8 cellular contexts compared by ENCODE assay signal in genomic region chr16:48123104-48123788, GRCh38. TPM values are rescaled to one million over a fixed set of nuclear protein-coding genes. Genes with fewer than 3 reads are reported as not detected.
DNase-seq lines count a peak whose midpoint lies in the region; ATAC-seq and TF ChIP-seq lines count a peak whose summit lies in the region.

No MANE protein-coding gene starts in this region.

- no peak overlapping the region for H3K27ac Mint-ChIP-seq in CD4-positive, alpha-beta memory T cell

- H3K9me3 ChIP-seq in CD4-positive, alpha-beta memory T cell (ENCODE audit: control insufficient read depth in 1 of 2, low read length in 2 of 2) = no peaks in the 10 kb centered on the region
- H3K9me3 ChIP-seq in gastrocnemius medialis = no peaks in the 10 kb centered on the region

- no peak for TF ChIP-seq CTCF in GM12865 (IDR thresholded peaks at IDR 0.05; ENCODE audit: insufficient read depth, low read depth, low read length, missing control alignments)
- TF ChIP-seq CTCF in kidney epithelial cell (IDR thresholded peaks at IDR 0.05; ENCODE audit: insufficient read depth, low read length, poor library complexity, severe bottlenecking) = no peak
- TF ChIP-seq CTCF in gastrocnemius medialis (IDR thresholded peaks at IDR 0.05 in 4 of 5, conservative IDR thresholded peaks at IDR 0.05 in 1 of 5) = no peak

- TF ChIP-seq POLR2A in gastrocnemius medialis (IDR thresholded peaks at IDR 0.05) = no peak

- H3K4me3 ChIP-seq in GM12865 (ENCODE audit: low read depth, low read length) (no peak overlapping the region), kidney epithelial cell (ENCODE audit: low read depth, low read length) (no peak overlapping the region), gastrocnemius medialis (no peak overlapping the region)
- H3K4me3 ChIP-seq in CD4-positive, alpha-beta memory T cell (ENCODE audit: low read length in 2 of 2) = no peak overlapping the region

- H3K27ac ChIP-seq in CD4-positive, alpha-beta memory T cell (ENCODE audit: low read depth, low read length) = no peak overlapping the region
- no peak overlapping the region for H3K27ac ChIP-seq in gastrocnemius medialis

- no peaks in the 10 kb centered on the region for H3K4me1 Mint-ChIP-seq in CD4-positive, alpha-beta memory T cell

- intact Hi-C loops in CD4-positive, alpha-beta memory T cell (cut with micrococcal nuclease) = no loop called here
- intact Hi-C loops in gastrocnemius medialis (cut with DNase I; ENCODE audit: low total_unique reads) = no loop called here

- in situ Hi-C loops in gastrocnemius medialis (cut with MboI; ENCODE audit: low sequenced_read_pairs in 4 of 4) = no loop called here

- DNase-seq in GM12865 (ENCODE audit: low read depth) = peak; percentile 64
- DNase-seq in activated CD8-positive, alpha-beta memory T cell treated with anti-CD3 and anti-CD28 coated beads, Interleukin-2, amount 50 U/mL, for 48 hours = peak; percentile 69
- DNase-seq in kidney epithelial cell (ENCODE audit: low read depth) = peak; percentile 98
- no peak for DNase-seq in NCI-H524 treated with DMSO at 0.1 percent for 48 hours (lab: John Stamatoyannopoulos, UW)
- DNase-seq in NCI-H2227 (lab: John Stamatoyannopoulos, UW; ENCODE audit: unreplicated experiment) = no peak
- DNase-seq in CD4-positive, alpha-beta memory T cell = no peak
- DNase-seq in gastrocnemius medialis = no peak

- POLR2A ChIA-PET in CD4-positive, alpha-beta memory T cell (lab: Charles Lee; ENCODE audit: partially characterized antibody) = no interaction called here

- H3K4me1 ChIP-seq in CD4-positive, alpha-beta memory T cell (ENCODE audit: insufficient read depth, low read length) = no peaks in the 10 kb centered on the region
- H3K4me1 ChIP-seq in gastrocnemius medialis = peaks cover 19 to 21% of the 10 kb centered on the region in 2 donors

- H3K27me3 ChIP-seq in kidney epithelial cell (ENCODE audit: control insufficient read depth, insufficient read depth, low read length) (no peaks in the 10 kb centered on the region), gastrocnemius medialis (no peaks in the 10 kb centered on the region)
- H3K27me3 ChIP-seq in CD4-positive, alpha-beta memory T cell (ENCODE audit: insufficient read depth, low read length) = no peaks in the 10 kb centered on the region

- H3K27me3 Mint-ChIP-seq in CD4-positive, alpha-beta memory T cell = peaks cover 0 to 6% of the 10 kb centered on the region in 2 donors

- ATAC-seq in HG03066 (IDR thresholded peaks at IDR 0.05; ENCODE audit: low read depth, unreplicated experiment) (peak; percentile 69), gastrocnemius medialis (no peak)

- H3K36me3 ChIP-seq in kidney epithelial cell (ENCODE audit: control insufficient read depth, insufficient read depth, low read length) (no peaks in the 10 kb centered on the region), gastrocnemius medialis (no peaks in the 10 kb centered on the region)
- H3K36me3 ChIP-seq in CD4-positive, alpha-beta memory T cell (ENCODE audit: insufficient read depth, low read length) = no peaks in the 10 kb centered on the region

- no peaks in the 10 kb centered on the region for H3K9me3 Mint-ChIP-seq in CD4-positive, alpha-beta memory T cell

- no peak overlapping the region for H3K4me3 Mint-ChIP-seq in CD4-positive, alpha-beta memory T cell

- no peaks in the 10 kb centered on the region for H3K36me3 Mint-ChIP-seq in CD4-positive, alpha-beta memory T cell

- CTCF ChIA-PET in CD4-positive, alpha-beta memory T cell (lab: Charles Lee; ENCODE audit: partially characterized antibody) = no interaction called here

RNA-seq across cellular contexts. Expression of gene ABCC12, which starts 32.5 kb away (rescaled TPM):
- total RNA-seq in kidney epithelial cell (not detected in 2 replicates), gastrocnemius medialis (under 1 TPM in 3 of 4 donors, not detected in 1; 0.15 to 0.40 (median 0.16) TPM)
- not detected for total RNA-seq in CD4-positive, alpha-beta memory T cell
- polyA plus RNA-seq in CD4-positive, alpha-beta memory T cell = not detected

Comparison
In these comparisons a context has a peak if more than half of its experiments do, and no peak if none do; other contexts are left out.
1. DNase-seq: peak in GM12865 (single experiment), activated CD8-positive, alpha-beta memory T cell treated with anti-CD3 and anti-CD28 coated beads, Interleukin-2, amount 50 U/mL, for 48 hours (single experiment) and kidney epithelial cell (single experiment); none in NCI-H524 treated with DMSO at 0.1 percent for 48 hours (single experiment), NCI-H2227 (single experiment), CD4-positive, alpha-beta memory T cell (0 of 5) and gastrocnemius medialis (0 of 2).